ENCODE assay signal across 10 cellular contexts in the genomic region with DNA sequence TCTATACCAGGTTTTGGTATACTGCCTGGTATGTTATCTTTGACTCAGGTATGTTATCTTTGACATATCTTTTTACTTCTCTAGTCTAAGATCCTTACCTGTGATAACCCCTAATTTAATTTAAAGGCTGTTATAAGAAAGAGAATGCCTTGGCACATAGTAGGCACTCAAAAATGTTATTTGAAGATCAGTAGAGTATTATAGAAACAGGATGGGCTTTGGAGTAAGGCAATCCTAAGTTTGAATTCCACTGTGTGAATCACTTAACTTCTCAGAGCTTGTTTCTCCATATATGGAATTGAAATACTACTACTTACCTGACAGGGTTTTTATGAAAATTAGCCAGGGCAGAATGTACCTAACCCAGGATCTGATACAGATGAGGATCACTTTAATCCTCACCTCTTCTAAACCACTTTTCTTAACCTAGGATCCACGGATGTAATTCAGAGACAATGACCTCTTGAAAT. TPM values are rescaled to one million over a fixed set of nuclear protein-coding genes. Genes with fewer than 3 reads are reported as not detected.
DNase-seq lines count a peak whose midpoint lies in the region; ATAC-seq and FAIRE-seq lines count a peak whose summit lies in the region.
"Had no signal": no experiment of that assay in that cellular context is flagged by ENCODE, and none has a peak within 500 bp of the region (broad histone marks: within the 10 kb centered on the region; RNA-seq: fewer than 3 reads in every experiment).

No MANE protein-coding gene starts in this region.

- peak overlapping the region; percentile 55 for H3K4me3 ChIP-seq in HAP-1

- DNase-seq in AG08395 (ENCODE audit: low spot score): peak; percentile 19
- DNase-seq in HAP-1 (ENCODE audit: low spot score in 2 of 2): no peak
- peak; percentile 11 for DNase-seq in hepatic stellate cell (ENCODE audit: low spot score)
- DNase-seq in GM19239 (ENCODE audit: insufficient read length, low spot score): no peak
- no peak for DNase-seq in superior temporal gyrus (ENCODE audit: extremely low spot score)
- DNase-seq in Right ventricle myocardium superior: no peak

- peaks cover 3% of the 10 kb centered on the region for H3K36me3 Mint-ChIP-seq in T-helper 1 cell treated with Interleukin-12 subunit alpha and Interleukin-12 subunit beta and Interleukin-4 antibody, amounts not matched to agents 30 μg/mL and 1 μg/mL, for 36 hours (ENCODE audit: low read depth)

- H3K9me3 Mint-ChIP-seq in T-helper 1 cell treated with Interleukin-12 subunit alpha and Interleukin-12 subunit beta and Interleukin-4 antibody, amounts not matched to agents 30 μg/mL and 1 μg/mL, for 36 hours: no peaks in the 10 kb centered on the region

- peaks cover 40% of the 10 kb centered on the region for H3K4me1 Mint-ChIP-seq in T-helper 1 cell treated with Interleukin-12 subunit alpha and Interleukin-12 subunit beta and Interleukin-4 antibody, amounts not matched to agents 30 μg/mL and 1 μg/mL, for 36 hours (ENCODE audit: low read depth)

- ATAC-seq in HG03442 (IDR thresholded peaks at IDR 0.05; ENCODE audit: unreplicated experiment): no peak
- ATAC-seq in Right ventricle myocardium superior (ENCODE audit: poor library complexity): no peak

- peaks cover 26% of the 10 kb centered on the region for H3K4me1 ChIP-seq in HAP-1

- H3K27me3 Mint-ChIP-seq in T-helper 1 cell treated with Interleukin-12 subunit alpha and Interleukin-12 subunit beta and Interleukin-4 antibody, amounts not matched to agents 30 μg/mL and 1 μg/mL, for 36 hours (ENCODE audit: low read depth): no peaks in the 10 kb centered on the region

- H3K36me3 ChIP-seq in HAP-1 (replicated peaks): peaks cover 13% of the 10 kb centered on the region
- H3K36me3 ChIP-seq: thoracic aorta had no signal

- in situ Hi-C loops in HAP-1 (cut with MboI; ENCODE audit: low sequenced_read_pairs): no loop called here

- H3K27me3 ChIP-seq in HAP-1 (ENCODE audit: low read depth): no peaks in the 10 kb centered on the region

- peak overlapping the region; percentile 98 for H3K27ac Mint-ChIP-seq in T-helper 1 cell treated with Interleukin-12 subunit alpha and Interleukin-12 subunit beta and Interleukin-4 antibody, amounts not matched to agents 30 μg/mL and 1 μg/mL, for 36 hours

- H3K9me3 ChIP-seq in HAP-1: no peaks in the 10 kb centered on the region
- H3K9me3 ChIP-seq: thoracic aorta had no signal

- intact Hi-C loops in Right ventricle myocardium superior (cut with DNase I): no loop called here

- no peak for FAIRE-seq in GM19239 (lab: Jason Lieb, UNC)
- FAIRE-seq: TTC549 had no signal

- H3K4me3 Mint-ChIP-seq in T-helper 1 cell treated with Interleukin-12 subunit alpha and Interleukin-12 subunit beta and Interleukin-4 antibody, amounts not matched to agents 30 μg/mL and 1 μg/mL, for 36 hours: peak overlapping the region; percentile 98

RNA-seq across cellular contexts. Expression of gene BRIP1, which starts 1.2 kb away (rescaled TPM):
- 0.22 TPM for total RNA-seq in Right ventricle myocardium superior

Comparison
In these comparisons a context has a peak if more than half of its experiments do, and no peak if none do; other contexts are left out.
1. DNase-seq: peak in AG08395 (single experiment) and hepatic stellate cell (single experiment); none in HAP-1 (0 of 2), GM19239 (single experiment), superior temporal gyrus (single experiment) and Right ventricle myocardium superior (single experiment).